In the genomic region with DNA sequence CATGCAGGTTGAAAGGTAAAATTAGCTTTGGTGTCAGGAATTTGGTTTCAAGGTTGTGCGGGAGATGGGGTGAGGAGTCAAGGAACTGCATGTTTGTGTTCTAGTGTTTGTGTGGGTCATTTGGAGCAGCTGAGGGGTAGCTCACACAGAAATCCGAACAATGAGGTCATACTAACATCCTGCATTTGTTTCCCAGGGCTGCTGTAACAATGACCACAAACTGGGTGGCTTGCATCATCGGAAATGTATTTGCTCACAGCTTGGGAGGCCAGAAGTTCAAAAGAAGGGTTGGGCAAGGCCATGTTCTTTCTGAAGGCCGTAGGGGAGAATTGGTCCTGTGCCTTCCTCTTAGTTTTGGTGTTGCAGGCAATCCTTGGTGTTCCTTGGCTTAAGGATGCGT, we compare ENCODE assay signal across 1 cellular context.
A peak's percentile ranks its signal among the peaks of the same experiment; 100 is the strongest.
TF ChIP-seq lines count a peak whose summit lies in the region.

No MANE protein-coding gene starts in this region.

TF ChIP-seq in HepG2, 621 proteins besides CTCF, POLR2A, EP300 and RAD21 (continued from another document and continues in another):
- TF ChIP-seq, protein P1, sequence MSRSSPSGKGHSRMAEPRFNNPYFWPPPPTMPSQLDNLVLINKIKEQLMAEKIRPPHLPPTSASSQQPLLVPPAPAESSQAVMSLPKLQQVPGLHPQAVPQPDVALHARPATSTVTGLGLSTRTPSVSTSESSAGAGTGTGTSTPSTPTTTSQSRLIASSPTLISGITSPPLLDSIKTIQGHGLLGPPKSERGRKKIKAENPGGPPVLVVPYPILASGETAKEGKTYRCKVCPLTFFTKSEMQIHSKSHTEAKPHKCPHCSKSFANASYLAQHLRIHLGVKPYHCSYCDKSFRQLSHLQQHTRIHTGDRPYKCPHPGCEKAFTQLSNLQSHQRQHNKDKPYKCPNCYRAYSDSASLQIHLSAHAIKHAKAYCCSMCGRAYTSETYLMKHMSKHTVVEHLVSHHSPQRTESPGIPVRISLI (CRISPR knock-in tag; IDR thresholded peaks at IDR 0.05; ENCODE audit: borderline replicate concordance): no peak
- TF ChIP-seq, protein P2, sequence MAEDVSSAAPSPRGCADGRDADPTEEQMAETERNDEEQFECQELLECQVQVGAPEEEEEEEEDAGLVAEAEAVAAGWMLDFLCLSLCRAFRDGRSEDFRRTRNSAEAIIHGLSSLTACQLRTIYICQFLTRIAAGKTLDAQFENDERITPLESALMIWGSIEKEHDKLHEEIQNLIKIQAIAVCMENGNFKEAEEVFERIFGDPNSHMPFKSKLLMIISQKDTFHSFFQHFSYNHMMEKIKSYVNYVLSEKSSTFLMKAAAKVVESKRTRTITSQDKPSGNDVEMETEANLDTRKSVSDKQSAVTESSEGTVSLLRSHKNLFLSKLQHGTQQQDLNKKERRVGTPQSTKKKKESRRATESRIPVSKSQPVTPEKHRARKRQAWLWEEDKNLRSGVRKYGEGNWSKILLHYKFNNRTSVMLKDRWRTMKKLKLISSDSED (CRISPR knock-in tag; IDR thresholded peaks at IDR 0.05): no peak
- no peak for TF ChIP-seq ZNF274 (CRISPR knock-in tag; IDR thresholded peaks at IDR 0.05)
- peak; percentile 85 for TF ChIP-seq CEBPB (IDR thresholded peaks at IDR 0.05; ENCODE audit: borderline replicate concordance, low read depth, low read length)
- TF ChIP-seq FOXA3 (CRISPR knock-in tag; IDR thresholded peaks at IDR 0.05): peak; percentile 33; the same call in 1 of the 2 replicates
- TF ChIP-seq ZKSCAN5 (CRISPR knock-in tag; IDR thresholded peaks at IDR 0.05): no peak
- peak; percentile 53 for TF ChIP-seq CEBPG (CRISPR knock-in tag; IDR thresholded peaks at IDR 0.05)
- TF ChIP-seq ZNF432 (CRISPR knock-in tag; IDR thresholded peaks at IDR 0.05; ENCODE audit: borderline replicate concordance): no peak
- no peak for TF ChIP-seq FOXM1 (CRISPR knock-in tag; IDR thresholded peaks at IDR 0.05)
- no peak for TF ChIP-seq ZNF3 (CRISPR knock-in tag; IDR thresholded peaks at IDR 0.05)
- TF ChIP-seq, protein P3, sequence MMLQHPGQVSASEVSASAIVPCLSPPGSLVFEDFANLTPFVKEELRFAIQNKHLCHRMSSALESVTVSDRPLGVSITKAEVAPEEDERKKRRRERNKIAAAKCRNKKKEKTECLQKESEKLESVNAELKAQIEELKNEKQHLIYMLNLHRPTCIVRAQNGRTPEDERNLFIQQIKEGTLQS (CRISPR knock-in tag; IDR thresholded peaks at IDR 0.05): peak; percentile 78; the same call in 1 of the 2 replicates
- TF ChIP-seq ATF2 (CRISPR knock-in tag; IDR thresholded peaks at IDR 0.05): 0 out of 2 replicates have a peak, but pooled peaks have one; percentile 45
- no peak for TF ChIP-seq HCFC1 (IDR thresholded peaks at IDR 0.05; ENCODE audit: low read depth, low read length)
- TF ChIP-seq REST (IDR thresholded peaks at IDR 0.05; ENCODE audit: borderline replicate concordance in 1 of 2, low read depth in 1 of 2, low read length in 2 of 2): no peak
- no peak for TF ChIP-seq ZBTB1 (CRISPR knock-in tag; IDR thresholded peaks at IDR 0.05; ENCODE audit: borderline replicate concordance)
- no peak for TF ChIP-seq ZNF674 (CRISPR knock-in tag; IDR thresholded peaks at IDR 0.05; ENCODE audit: low read depth)
- TF ChIP-seq HBP1 (CRISPR knock-in tag; IDR thresholded peaks at IDR 0.05; ENCODE audit: low read depth): no peak
- no peak for TF ChIP-seq ZNF569 (CRISPR knock-in tag; IDR thresholded peaks at IDR 0.05; ENCODE audit: borderline replicate concordance)
- TF ChIP-seq NFYC (CRISPR knock-in tag; IDR thresholded peaks at IDR 0.05): no peak
- TF ChIP-seq PRMT3 (CRISPR knock-in tag; IDR thresholded peaks at IDR 0.05; ENCODE audit: borderline replicate concordance, low read depth): no peak
- no peak for TF ChIP-seq MED1 (CRISPR knock-in tag; IDR thresholded peaks at IDR 0.05)
- no peak for TF ChIP-seq NR1H2 (CRISPR knock-in tag; IDR thresholded peaks at IDR 0.05; ENCODE audit: borderline replicate concordance, low read depth)
- no peak for TF ChIP-seq SOX13 (IDR thresholded peaks at IDR 0.05)
- peak in 1 of 2 experiments; percentile 72; a peak in 2 of 4 replicates for TF ChIP-seq SOX13 (CRISPR knock-in tag; conservative IDR thresholded peaks at IDR 0.05 in 1 of 2, IDR thresholded peaks at IDR 0.05 in 1 of 2)
- TF ChIP-seq ARNT (IDR thresholded peaks at IDR 0.05): no peak
- TF ChIP-seq ZNF350 (CRISPR knock-in tag; IDR thresholded peaks at IDR 0.05; ENCODE audit: borderline replicate concordance, low read depth): no peak
- no peak for TF ChIP-seq SUZ12 (IDR thresholded peaks at IDR 0.05; ENCODE audit: low read depth, low read length)
- TF ChIP-seq PRDM10 (CRISPR knock-in tag; IDR thresholded peaks at IDR 0.05; ENCODE audit: low read depth): 0 out of 2 replicates have a peak, but pooled peaks have one; percentile 20
- TF ChIP-seq HOXA3 (CRISPR knock-in tag; IDR thresholded peaks at IDR 0.05): peak; percentile 42; the same call in 1 of the 2 replicates
- TF ChIP-seq HNF4A (CRISPR knock-in tag; IDR thresholded peaks at IDR 0.05): 0 out of 2 replicates have a peak, but pooled peaks have one; percentile 4
- TF ChIP-seq ZNF761 (CRISPR knock-in tag; conservative IDR thresholded peaks at IDR 0.05): no peak
- TF ChIP-seq, protein P4, sequence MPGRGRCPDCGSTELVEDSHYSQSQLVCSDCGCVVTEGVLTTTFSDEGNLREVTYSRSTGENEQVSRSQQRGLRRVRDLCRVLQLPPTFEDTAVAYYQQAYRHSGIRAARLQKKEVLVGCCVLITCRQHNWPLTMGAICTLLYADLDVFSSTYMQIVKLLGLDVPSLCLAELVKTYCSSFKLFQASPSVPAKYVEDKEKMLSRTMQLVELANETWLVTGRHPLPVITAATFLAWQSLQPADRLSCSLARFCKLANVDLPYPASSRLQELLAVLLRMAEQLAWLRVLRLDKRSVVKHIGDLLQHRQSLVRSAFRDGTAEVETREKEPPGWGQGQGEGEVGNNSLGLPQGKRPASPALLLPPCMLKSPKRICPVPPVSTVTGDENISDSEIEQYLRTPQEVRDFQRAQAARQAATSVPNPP (CRISPR knock-in tag; IDR thresholded peaks at IDR 0.05): no peak
- no peak for TF ChIP-seq SOX6 (IDR thresholded peaks at IDR 0.05)
- TF ChIP-seq SOX6 (CRISPR knock-in tag; IDR thresholded peaks at IDR 0.05): peak; percentile 91
- TF ChIP-seq GATAD2A (CRISPR knock-in tag; IDR thresholded peaks at IDR 0.05): 0 out of 2 replicates have a peak, but pooled peaks have one; percentile 13
- peak; percentile 57; the same call in 1 of the 2 replicates for TF ChIP-seq ZNF12 (CRISPR knock-in tag; IDR thresholded peaks at IDR 0.05)
- no peak for TF ChIP-seq ZNF710 (CRISPR knock-in tag; IDR thresholded peaks at IDR 0.05; ENCODE audit: borderline replicate concordance)
- TF ChIP-seq ZNF644 (CRISPR knock-in tag; IDR thresholded peaks at IDR 0.05; ENCODE audit: low read depth): peak; percentile 70; the same call in 1 of the 2 replicates
- TF ChIP-seq NCOA1 (CRISPR knock-in tag; IDR thresholded peaks at IDR 0.05): no peak
- TF ChIP-seq, protein P5, sequence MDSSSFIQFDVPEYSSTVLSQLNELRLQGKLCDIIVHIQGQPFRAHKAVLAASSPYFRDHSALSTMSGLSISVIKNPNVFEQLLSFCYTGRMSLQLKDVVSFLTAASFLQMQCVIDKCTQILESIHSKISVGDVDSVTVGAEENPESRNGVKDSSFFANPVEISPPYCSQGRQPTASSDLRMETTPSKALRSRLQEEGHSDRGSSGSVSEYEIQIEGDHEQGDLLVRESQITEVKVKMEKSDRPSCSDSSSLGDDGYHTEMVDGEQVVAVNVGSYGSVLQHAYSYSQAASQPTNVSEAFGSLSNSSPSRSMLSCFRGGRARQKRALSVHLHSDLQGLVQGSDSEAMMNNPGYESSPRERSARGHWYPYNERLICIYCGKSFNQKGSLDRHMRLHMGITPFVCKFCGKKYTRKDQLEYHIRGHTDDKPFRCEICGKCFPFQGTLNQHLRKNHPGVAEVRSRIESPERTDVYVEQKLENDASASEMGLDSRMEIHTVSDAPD (CRISPR knock-in tag; IDR thresholded peaks at IDR 0.05): no peak
- no peak for TF ChIP-seq ZSCAN31 (CRISPR knock-in tag; IDR thresholded peaks at IDR 0.05; ENCODE audit: low read depth)
- peak; percentile 64 for TF ChIP-seq FOSL2 (CRISPR knock-in tag; IDR thresholded peaks at IDR 0.05)
- 0 out of 2 replicates have a peak, but pooled peaks have one; percentile 16 for TF ChIP-seq FOXO1 (CRISPR knock-in tag; IDR thresholded peaks at IDR 0.05)
- no peak for TF ChIP-seq REXO4 (CRISPR knock-in tag; IDR thresholded peaks at IDR 0.05; ENCODE audit: borderline replicate concordance)
- TF ChIP-seq ZBTB21 (CRISPR knock-in tag; IDR thresholded peaks at IDR 0.05): peak; percentile 98
- no peak for TF ChIP-seq FOXA1 (IDR thresholded peaks at IDR 0.05)
- peak; percentile 23; the same call in 1 of the 2 replicates for TF ChIP-seq FOXA1 (CRISPR knock-in tag; IDR thresholded peaks at IDR 0.05)
